1 cellular context compared by ENCODE assay signal in genomic region chr1:154784924-154785531, GRCh38.
TF ChIP-seq lines count a peak whose summit lies in the region.

No MANE protein-coding gene starts in this region.

TF ChIP-seq in SK-N-SH, 30 proteins besides CTCF, POLR2A, EP300 and RAD21 (continued from another document):
- TF ChIP-seq PBX3 (IDR thresholded peaks at IDR 0.05) = no peak
- TF ChIP-seq JUND (IDR thresholded peaks at IDR 0.05) = no peak
- no peak for TF ChIP-seq IRF3 (IDR thresholded peaks at IDR 0.05; ENCODE audit: low read depth, low read length)
- no peak for TF ChIP-seq MAX (IDR thresholded peaks at IDR 0.05; ENCODE audit: low read depth)
- TF ChIP-seq FOSL2 (IDR thresholded peaks at IDR 0.05; ENCODE audit: borderline replicate concordance, low read depth) = no peak
- no peak for TF ChIP-seq POLR2AphosphoS5 (IDR thresholded peaks at IDR 0.05; ENCODE audit: low read depth, low read length)
